1 cellular context compared by ENCODE assay signal in the genomic region with DNA sequence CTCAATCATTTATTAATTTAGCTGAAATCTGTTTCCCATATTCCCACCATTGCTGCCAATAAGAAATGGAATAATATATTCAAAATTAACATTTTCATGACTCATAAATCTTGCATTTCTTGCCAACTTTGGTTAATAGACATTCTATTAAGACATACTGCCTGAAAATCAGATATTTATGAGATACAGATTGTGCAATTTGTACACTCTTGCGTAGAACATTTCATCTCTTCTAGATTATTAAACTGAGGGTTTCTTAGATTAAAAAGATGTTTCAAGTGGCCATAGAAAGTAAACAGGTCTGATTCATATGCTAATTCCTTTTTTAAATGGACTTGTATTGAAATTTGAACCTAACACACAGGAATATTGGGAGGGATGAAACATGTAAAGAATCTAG.
TF ChIP-seq lines count a peak whose summit lies in the region.

No MANE protein-coding gene starts in this region.

TF ChIP-seq in HepG2, 621 proteins besides CTCF, POLR2A, EP300 and RAD21:
- TF ChIP-seq NAIF1 (CRISPR knock-in tag; IDR thresholded peaks at IDR 0.05; ENCODE audit: borderline replicate concordance) = no peak
- peak; percentile 36; the same call in 1 of the 2 replicates for TF ChIP-seq CEBPB (IDR thresholded peaks at IDR 0.05; ENCODE audit: borderline replicate concordance, low read depth, low read length)
TF ChIP-seq in HepG2: peak in this region for 1.
